ENCODE assay signal across 18 cellular contexts in genomic region chr5:144313147-144313726, GRCh38.
A peak's percentile ranks its signal among the peaks of the same experiment; 100 is the strongest.
DNase-seq lines count a peak whose midpoint lies in the region; ATAC-seq and TF ChIP-seq lines count a peak whose summit lies in the region.
"Had no signal": no experiment of that assay in that cellular context is flagged by ENCODE, and none has a peak within 500 bp of the region (broad histone marks: within the 10 kb centered on the region; RNA-seq: fewer than 3 reads in every experiment).

No MANE protein-coding gene starts in this region.

- DNase-seq in NCI-H1092 (lab: John Stamatoyannopoulos, UW): peak; percentile 4
- DNase-seq in NCI-H1105 treated with DMSO at 0.1 percent for 48 hours (lab: John Stamatoyannopoulos, UW): peak; percentile 80
- peak; percentile 69 for DNase-seq in NCI-H446 treated with DMSO at 0.1 percent for 48 hours (lab: John Stamatoyannopoulos, UW)
- DNase-seq in left colon: peak in 1 of 2 donors; percentile 18
- DNase-seq in stimulated activated CD4-positive, alpha-beta T cell treated with anti-CD3 and anti-CD28 coated beads, Interleukin-15, amount 100 ng/mL, for 24 hours: no peak
- no peak for DNase-seq in esophagus muscularis mucosa (ENCODE audit: extremely low spot score)
- DNase-seq in 8988T: no peak
- DNase-seq: CD4-positive, CD25-positive, alpha-beta regulatory T cell; DMS153; GDM1; GOT3; HCEC 1CT; KBM-7; NCI-H1694 treated with DMSO at 0.1 percent for 48 hours; NCI-H2171 treated with DMSO at 0.1 percent for 48 hours; NCI-H510A treated with DMSO at 0.1 percent for 48 hours had no signal

- no peak for TF ChIP-seq POLR2A in esophagus muscularis mucosa (IDR thresholded peaks at IDR 0.05; ENCODE audit: low read depth)

- H3K4me3 ChIP-seq in esophagus muscularis mucosa: no peak overlapping the region
- H3K4me3 ChIP-seq: SJSA1 had no signal

- H3K9me3 ChIP-seq in esophagus muscularis mucosa: no peaks in the 10 kb centered on the region

- intact Hi-C loops in left colon (cut with DNase I, micrococcal nuclease): no loop called here
- intact Hi-C loops in esophagus muscularis mucosa (cut with DNase I): no loop called here

- no peak for TF ChIP-seq EP300 in esophagus muscularis mucosa (IDR thresholded peaks at IDR 0.05)

- H3K27ac ChIP-seq in esophagus muscularis mucosa (replicated peaks in 1 of 4): no peak overlapping the region
- H3K27ac ChIP-seq: SJSA1 had no signal

- ATAC-seq in left colon: peak; percentile 58
- ATAC-seq: Right ventricle myocardium inferior had no signal

- no peak for TF ChIP-seq CTCF in esophagus muscularis mucosa (IDR thresholded peaks at IDR 0.05)

- WGBS in esophagus muscularis mucosa: 64% methylated on average over 1 of the region's 1 CpG

- peaks cover 0 to 9% (median 3%) of the 10 kb centered on the region in 4 donors for H3K4me1 ChIP-seq in esophagus muscularis mucosa
- H3K4me1 ChIP-seq: SJSA1 had no signal

- peaks cover 0 to 7% (median 0%) of the 10 kb centered on the region in 4 donors for H3K27me3 ChIP-seq in esophagus muscularis mucosa

- no peaks in the 10 kb centered on the region for H3K36me3 ChIP-seq in esophagus muscularis mucosa
- H3K36me3 ChIP-seq: SJSA1 had no signal

Comparison
In these comparisons a context has a peak if more than half of its experiments do, and no peak if none do; other contexts are left out.
1. DNase-seq: peak in NCI-H1092 (single experiment), NCI-H1105 treated with DMSO at 0.1 percent for 48 hours (single experiment) and NCI-H446 treated with DMSO at 0.1 percent for 48 hours (single experiment); none in stimulated activated CD4-positive, alpha-beta T cell treated with anti-CD3 and anti-CD28 coated beads, Interleukin-15, amount 100 ng/mL, for 24 hours (single experiment), esophagus muscularis mucosa (single experiment) and 8988T (single experiment).